Comparison of ENCODE assay signal across 1 cellular context in genomic region chr19:6246174-6247006, GRCh38.
TF ChIP-seq lines count a peak whose summit lies in the region.

No MANE protein-coding gene starts in this region.

TF ChIP-seq in K562, 482 proteins besides CTCF, POLR2A, EP300 and RAD21:
- TF ChIP-seq, protein P1, sequence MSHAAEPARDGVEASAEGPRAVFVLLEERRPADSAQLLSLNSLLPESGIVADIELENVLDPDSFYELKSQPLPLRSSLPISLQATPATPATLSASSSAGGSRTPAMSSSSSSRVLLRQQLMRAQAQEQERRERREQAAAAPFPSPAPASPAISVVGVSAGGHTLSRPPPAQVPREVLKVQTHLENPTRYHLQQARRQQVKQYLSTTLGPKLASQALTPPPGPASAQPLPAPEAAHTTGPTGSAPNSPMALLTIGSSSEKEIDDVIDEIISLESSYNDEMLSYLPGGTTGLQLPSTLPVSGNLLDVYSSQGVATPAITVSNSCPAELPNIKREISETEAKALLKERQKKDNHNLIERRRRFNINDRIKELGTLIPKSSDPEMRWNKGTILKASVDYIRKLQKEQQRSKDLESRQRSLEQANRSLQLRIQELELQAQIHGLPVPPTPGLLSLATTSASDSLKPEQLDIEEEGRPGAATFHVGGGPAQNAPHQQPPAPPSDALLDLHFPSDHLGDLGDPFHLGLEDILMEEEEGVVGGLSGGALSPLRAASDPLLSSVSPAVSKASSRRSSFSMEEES (CRISPR knock-in tag; IDR thresholded peaks at IDR 0.05): peak; percentile 45; the same call in 1 of the 2 replicates
- TF ChIP-seq SAFB (IDR thresholded peaks at IDR 0.05; ENCODE audit: borderline replicate concordance, low read depth, low read length): no peak
